ENCODE assay signal across 8 cellular contexts in genomic region chr6:28648878-28649375, GRCh38.
A peak's percentile ranks its signal among the peaks of the same experiment; 100 is the strongest.
DNase-seq lines count a peak whose midpoint lies in the region; ATAC-seq and TF ChIP-seq lines count a peak whose summit lies in the region.

No MANE protein-coding gene starts in this region.

- no peak for ATAC-seq in upper lobe of right lung

- H3K9me3 ChIP-seq in iPS-20b (ENCODE audit: insufficient read depth, low read depth, low read length) (no peaks in the 10 kb centered on the region), upper lobe of right lung (no peaks in the 10 kb centered on the region)

- H3K4me3 Mint-ChIP-seq in activated naive CD4-positive, alpha-beta T cell treated with anti-CD3 and anti-CD28 coated beads, Interleukin-2, amount 10 ng/mL, durations not matched to agents 7 days and 5 days: peak overlapping the region; percentile 70

- peaks cover 52% of the 10 kb centered on the region for H3K27me3 Mint-ChIP-seq in activated naive CD4-positive, alpha-beta T cell treated with anti-CD3 and anti-CD28 coated beads, Interleukin-2, amount 10 ng/mL, durations not matched to agents 7 days and 5 days

- H3K4me1 ChIP-seq in iPS-20b (ENCODE audit: insufficient read depth, low read length) (no peaks in the 10 kb centered on the region; the same call in 1 of the 2 replicates), upper lobe of right lung (peaks cover 6% of the 10 kb centered on the region)

- peaks cover 13% of the 10 kb centered on the region for H3K4me1 Mint-ChIP-seq in activated naive CD4-positive, alpha-beta T cell treated with anti-CD3 and anti-CD28 coated beads, Interleukin-2, amount 10 ng/mL, durations not matched to agents 7 days and 5 days

- CTCF ChIA-PET in activated naive CD4-positive, alpha-beta T cell treated with anti-CD3 and anti-CD28 coated beads, Interleukin-2, amount 10 ng/mL, durations not matched to agents 7 days and 5 days (lab: Charles Lee): interaction anchor here (0.6 kb wide), 1 partner anchor 379 kb away, joined by 3 read pairs; no protein-coding TSS in a partner anchor

- H3K27me3 ChIP-seq in iPS-20b (ENCODE audit: insufficient read depth, low read length) (no peaks in the 10 kb centered on the region), upper lobe of right lung (peaks cover 52% of the 10 kb centered on the region)

- no peak for TF ChIP-seq CTCF in VCaP (conservative IDR thresholded peaks at IDR 0.05)
- TF ChIP-seq CTCF in upper lobe of right lung (IDR thresholded peaks at IDR 0.05): no peak

- no peak overlapping the region for H3K27ac Mint-ChIP-seq in activated naive CD4-positive, alpha-beta T cell treated with anti-CD3 and anti-CD28 coated beads, Interleukin-2, amount 10 ng/mL, durations not matched to agents 7 days and 5 days

- H3K36me3 ChIP-seq in iPS-20b (ENCODE audit: insufficient read depth, low read depth, low read length): no peaks in the 10 kb centered on the region
- H3K36me3 ChIP-seq in upper lobe of right lung: no peaks in the 10 kb centered on the region

- peak overlapping the region; percentile 37 for H3K27ac ChIP-seq in VCaP
- H3K27ac ChIP-seq in iPS-20b (ENCODE audit: low read length): no peak overlapping the region
- no peak overlapping the region for H3K27ac ChIP-seq in upper lobe of right lung

- no peak for DNase-seq in activated naive CD4-positive, alpha-beta T cell treated with anti-CD3 and anti-CD28 coated beads, Interleukin-2, amount 10 ng/mL, durations not matched to agents 7 days and 5 days
- no peak for DNase-seq in activated naive CD4-positive, alpha-beta T cell treated with Interleukin-2 at 50 U/mL for 16 hours
- DNase-seq in upper lobe of right lung (no peak), AML-193 (lab: John Stamatoyannopoulos, UW) (no peak), COR-L47 (lab: John Stamatoyannopoulos, UW) (no peak)
- DNase-seq in central memory CD4-positive, alpha-beta T cell: no peak

- intact Hi-C loops in upper lobe of right lung (cut with DNase I): no loop called here

- H3K4me3 ChIP-seq in iPS-20b (ENCODE audit: low read length): peak overlapping the region; percentile 97
- peak overlapping the region; percentile 43 for H3K4me3 ChIP-seq in upper lobe of right lung

- H3K9me3 Mint-ChIP-seq in activated naive CD4-positive, alpha-beta T cell treated with anti-CD3 and anti-CD28 coated beads, Interleukin-2, amount 10 ng/mL, durations not matched to agents 7 days and 5 days: no peaks in the 10 kb centered on the region

- no peaks in the 10 kb centered on the region for H3K36me3 Mint-ChIP-seq in activated naive CD4-positive, alpha-beta T cell treated with anti-CD3 and anti-CD28 coated beads, Interleukin-2, amount 10 ng/mL, durations not matched to agents 7 days and 5 days

- peak overlapping the region; percentile 80; the same call in 1 of the 2 replicates for H3K9ac ChIP-seq in iPS-20b (ENCODE audit: low read depth, low read length)
